ENCODE assay signal across 8 cellular contexts in the genomic region with DNA sequence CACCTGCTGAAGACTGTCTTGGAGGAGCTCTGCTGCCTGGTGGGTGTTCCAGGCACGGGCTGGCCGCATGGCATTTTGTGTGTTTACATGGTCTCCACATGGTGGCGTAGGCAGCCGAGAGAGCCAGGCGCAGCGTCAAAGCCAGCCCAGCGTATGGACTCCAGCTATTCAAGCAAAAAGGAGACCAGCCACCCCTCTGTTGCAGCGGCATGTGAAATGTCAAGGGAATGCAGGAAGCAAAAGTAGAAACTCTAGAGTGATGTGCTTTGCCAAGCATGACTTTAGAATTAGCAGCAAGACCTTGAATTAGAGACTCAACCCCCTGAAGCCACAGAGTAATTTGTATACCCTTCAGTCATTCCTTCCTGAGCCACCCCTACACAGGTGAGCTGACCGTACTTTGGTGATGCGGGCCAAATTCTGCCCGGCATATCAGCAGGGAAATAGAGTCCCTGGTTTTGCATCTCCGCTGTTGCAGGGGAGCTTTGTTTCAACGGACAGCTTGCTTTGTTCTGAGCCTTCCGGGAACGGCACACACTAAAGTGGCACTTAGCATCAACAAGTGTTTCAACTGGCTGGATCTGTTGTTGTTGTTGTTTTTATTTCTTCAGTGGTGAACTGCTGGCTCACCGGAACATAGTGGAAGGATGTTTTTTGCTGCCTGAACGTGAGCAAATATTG. TPM values are rescaled to one million over a fixed set of nuclear protein-coding genes. Genes with fewer than 3 reads are reported as not detected.
DNase-seq lines count a peak whose midpoint lies in the region; ATAC-seq and TF ChIP-seq lines count a peak whose summit lies in the region.

No MANE protein-coding gene starts in this region.

- WGBS in body of pancreas, 2 donors, result 38 to 39% methylated on average over 17 of the region's 17 CpGs

- TF ChIP-seq CTCF in body of pancreas (IDR thresholded peaks at IDR 0.05), result peak in 6 of 7 experiments; percentile 26 to 55 (median 44)

- no peak overlapping the region for H3K4me3 ChIP-seq in body of pancreas

- no peaks in the 10 kb centered on the region for H3K4me1 ChIP-seq in body of pancreas

- H3K4me3 Mint-ChIP-seq in T-helper 17 cell, result no peak overlapping the region

- intact Hi-C loops in body of pancreas (cut with DNase I), result no loop called here

- no peak overlapping the region for H3K27ac ChIP-seq in body of pancreas

- H3K9me3 ChIP-seq in body of pancreas (no peaks in the 10 kb centered on the region), T-helper 17 cell (ENCODE audit: control insufficient read depth, low read length, poor library complexity, severe bottlenecking) (no peaks in the 10 kb centered on the region)

- H3K4me1 Mint-ChIP-seq in T-helper 17 cell, result peaks cover 5% of the 10 kb centered on the region

- ATAC-seq in GM21825 (IDR thresholded peaks at IDR 0.05; ENCODE audit: unreplicated experiment) (peak; percentile 71), body of pancreas (peak; percentile 65), T-helper 17 cell (no peak)

- H3K27me3 ChIP-seq in body of pancreas, result no peaks in the 10 kb centered on the region

- TF ChIP-seq POLR2A in body of pancreas (IDR thresholded peaks at IDR 0.05), result no peak

- H3K36me3 Mint-ChIP-seq in T-helper 17 cell (ENCODE audit: low read depth), result no peaks in the 10 kb centered on the region

- H3K36me3 ChIP-seq in body of pancreas (replicated peaks in 1 of 2; ENCODE audit: insufficient read depth in 1 of 2, low read depth in 2 of 2), result no peaks in the 10 kb centered on the region

- DNase-seq in SHP77 (lab: John Stamatoyannopoulos, UW), result peak; percentile 2 to 16
- no peak for DNase-seq in SHP77 treated with DMSO at 0.1 percent for 48 hours (lab: John Stamatoyannopoulos, UW)
- peak; percentile 11 to 33 for DNase-seq in NCI-H1930 (lab: John Stamatoyannopoulos, UW)
- peak; percentile 49 to 65 (median 56) for DNase-seq in body of pancreas
- peak; percentile 15 to 40 for DNase-seq in lung microvascular endothelial cell (ENCODE audit: low read depth in 2 of 2)
- no peak for DNase-seq in T-helper 17 cell
- no peak for DNase-seq in T-helper 1 cell

- H3K27ac Mint-ChIP-seq in T-helper 17 cell, result no peak overlapping the region

- peaks cover 60% of the 10 kb centered on the region for H3K27me3 Mint-ChIP-seq in T-helper 17 cell

RNA-seq across cellular contexts. Expression of gene FNDC1, which starts 48.5 kb away (rescaled TPM):
- under 1 TPM in 1 of 2 donors, not detected in 1; 0.52 TPM for total RNA-seq in body of pancreas
- not detected in 2 replicates for total RNA-seq in lung microvascular endothelial cell
- not detected for total RNA-seq in T-helper 17 cell

Comparison
In these comparisons a context has a peak if more than half of its experiments do, and no peak if none do; other contexts are left out.
1. DNase-seq: peak in SHP77 (2 of 2), NCI-H1930 (2 of 2), body of pancreas (4 of 4) and lung microvascular endothelial cell (2 of 2); none in SHP77 treated with DMSO at 0.1 percent for 48 hours (single experiment), T-helper 17 cell (0 of 3) and T-helper 1 cell (0 of 5).